In genomic region chr9:70450735-70451134, GRCh38 we compare ENCODE assay signal across 27 cellular contexts.
"Had no signal": no experiment of that assay in that cellular context is flagged by ENCODE, and none has a peak within 500 bp of the region (broad histone marks: within the 10 kb centered on the region; RNA-seq: fewer than 3 reads in every experiment).

No MANE protein-coding gene starts in this region.

- H3K4me1 ChIP-seq: foreskin keratinocyte had no signal

- H3K27me3 ChIP-seq: colonic mucosa, dorsolateral prefrontal cortex, esophagus muscularis mucosa, esophagus squamous epithelium, foreskin keratinocyte, gastrocnemius medialis, gastroesophageal sphincter, heart left ventricle, heart right ventricle had no signal

- H3K27ac ChIP-seq: colonic mucosa, coronary artery, dorsolateral prefrontal cortex, epithelial cell of prostate, esophagus muscularis mucosa, esophagus squamous epithelium, foreskin keratinocyte, gastroesophageal sphincter, heart left ventricle, heart right ventricle had no signal

- DNase-seq: colonic mucosa; cortex of kidney; dermis blood vessel endothelial cell; dorsolateral prefrontal cortex; effector CD4-positive, alpha-beta T cell; effector CD8-positive, alpha-beta T cell; effector memory CD4-positive, alpha-beta T cell; effector memory CD8-positive, alpha-beta T cell; endodermal cell; erythroblast; esophagus squamous epithelium; foreskin fibroblast; foreskin keratinocyte; foreskin melanocyte; gastrocnemius medialis; glutamatergic neuron; head of caudate nucleus; heart left ventricle; heart right ventricle had no signal

- H3K36me3 ChIP-seq: colonic mucosa, esophagus muscularis mucosa, esophagus squamous epithelium, gastrocnemius medialis, gastroesophageal sphincter, heart left ventricle, heart right ventricle had no signal

- H3K4me3 ChIP-seq: colonic mucosa, coronary artery, dorsolateral prefrontal cortex, esophagus muscularis mucosa, esophagus squamous epithelium, gastrocnemius medialis, gastroesophageal sphincter, heart left ventricle, heart right ventricle had no signal

- ATAC-seq: effector memory CD8-positive, alpha-beta T cell; esophagus mucosa; foreskin keratinocyte; gastrocnemius medialis; gastroesophageal sphincter; heart left ventricle; heart right ventricle had no signal

- FAIRE-seq: colon, endometrium, frontal cortex had no signal

- H3K9me3 ChIP-seq: colonic mucosa, esophagus muscularis mucosa, esophagus squamous epithelium, gastrocnemius medialis, gastroesophageal sphincter, heart left ventricle had no signal
